ENCODE assay signal across 9 cellular contexts in genomic region chr17:74325743-74326379, GRCh38. TPM values are rescaled to one million over a fixed set of nuclear protein-coding genes. Genes with fewer than 3 reads are reported as not detected.
A peak's percentile ranks its signal among the peaks of the same experiment; 100 is the strongest.
DNase-seq lines count a peak whose midpoint lies in the region; TF ChIP-seq lines count a peak whose summit lies in the region.
"Had no signal": no experiment of that assay in that cellular context is flagged by ENCODE, and none has a peak within 500 bp of the region (broad histone marks: within the 10 kb centered on the region; RNA-seq: fewer than 3 reads in every experiment).

Gene KIF19 (plus strand): TSS chr17:74326226. CDS start chr17:74326350, 124 bp downstream.

- no peak for TF ChIP-seq RAD21 in Ishikawa (IDR thresholded peaks at IDR 0.05; ENCODE audit: low read depth)

- intact Hi-C loops in tibial artery (cut with DNase I; ENCODE audit: low total_unique reads) (no loop called here), posterior vena cava (cut with DNase I) (no loop called here)

- no peaks in the 10 kb centered on the region for H3K36me3 ChIP-seq in tibial artery

- H3K4me3 Mint-ChIP-seq in glutamatergic neuron (ENCODE audit: unreplicated experiment) = peak within 1 kb of the TSS; percentile 93

- H3K9me3 Mint-ChIP-seq in glutamatergic neuron (ENCODE audit: unreplicated experiment) = peaks cover 22% of the 10 kb centered on the region

- peaks cover 0 to 19% (median 16%) of the 10 kb centered on the region in 4 donors for H3K4me1 ChIP-seq in tibial artery

- TF ChIP-seq EP300 in Ishikawa (IDR thresholded peaks at IDR 0.05; ENCODE audit: borderline replicate concordance) = no peak

- TF ChIP-seq CTCF in GM10248 (IDR thresholded peaks at IDR 0.05; ENCODE audit: control extremely low read depth, extremely low read depth, low read depth, missing control alignments) (no peak), glutamatergic neuron (IDR thresholded peaks at IDR 0.05; ENCODE audit: partially characterized antibody, unreplicated experiment) (no peak), tibial artery (IDR thresholded peaks at IDR 0.05) (no peak)

- peaks cover 0 to 53% of the 10 kb centered on the region in 2 donors for H3K27me3 ChIP-seq in tibial artery

- H3K27me3 Mint-ChIP-seq in glutamatergic neuron (ENCODE audit: unreplicated experiment) = peaks cover 7% of the 10 kb centered on the region

- H3K36me3 Mint-ChIP-seq in glutamatergic neuron (ENCODE audit: unreplicated experiment) = peaks cover 5% of the 10 kb centered on the region

- H3K27ac Mint-ChIP-seq in glutamatergic neuron (ENCODE audit: unreplicated experiment) = peak within 1 kb of the TSS; percentile 80

- H3K4me1 Mint-ChIP-seq in glutamatergic neuron (ENCODE audit: low read depth, unreplicated experiment) = peaks cover 30% of the 10 kb centered on the region

- no peak within 1 kb of the TSS for H3K27ac ChIP-seq in tibial artery

- CTCF ChIA-PET in GM10248 (lab: Yijun Ruan, JAX) = no interaction called here

- DNase-seq in GM10248 (ENCODE audit: extremely low spot score) = peak; percentile 88
- peak; percentile 30 for DNase-seq in activated T-cell treated with anti-CD3 and anti-CD28 coated beads for 4 hours
- peak; percentile 76 for DNase-seq in glutamatergic neuron
- peak; percentile 16 for DNase-seq in pons (ENCODE audit: low spot score)
- no peak for DNase-seq in tibial artery
- DNase-seq in posterior vena cava (ENCODE audit: low spot score) = no peak
- DNase-seq in NCI-H1105 (lab: John Stamatoyannopoulos, UW) = no peak

- H3K9me3 ChIP-seq in tibial artery = no peaks in the 10 kb centered on the region

- POLR2A ChIA-PET in GM10248 (lab: Yijun Ruan, JAX) = no interaction called here

- H3K4me3 ChIP-seq in tibial artery = peak within 1 kb of the TSS; percentile 33 to 38

TF ChIP-seq in Ishikawa, 13 proteins besides CTCF, POLR2A, EP300 and RAD21:
- no peak for TF ChIP-seq EGR1 (IDR thresholded peaks at IDR 0.05)
- no peak for TF ChIP-seq FOXM1 (IDR thresholded peaks at IDR 0.05; ENCODE audit: borderline replicate concordance, low read depth)
- TF ChIP-seq CREB1 (IDR thresholded peaks at IDR 0.05; ENCODE audit: low read depth) = no peak
- no peak for TF ChIP-seq REST (IDR thresholded peaks at IDR 0.05; ENCODE audit: low read depth)
- no peak for TF ChIP-seq NFIC (IDR thresholded peaks at IDR 0.05)
- TF ChIP-seq CEBPB (IDR thresholded peaks at IDR 0.05) = no peak
- no peak for TF ChIP-seq TAF1 (IDR thresholded peaks at IDR 0.05; ENCODE audit: low read depth)
- 0 out of 2 replicates have a peak, but pooled peaks have one; percentile 40 for TF ChIP-seq ZBTB7A (IDR thresholded peaks at IDR 0.05; ENCODE audit: low read depth)

RNA-seq across cellular contexts. Expression of gene KIF19, which starts in this region (rescaled TPM):
- total RNA-seq in glutamatergic neuron (ENCODE audit: unreplicated experiment) (80.8 TPM), posterior vena cava (1 to 10 TPM; 1.4 to 2.3 TPM)
- total RNA-seq: kidney epithelial cell had no signal

Comparison
In these comparisons a context has a peak if more than half of its experiments do, and no peak if none do; other contexts are left out.
1. RNA of gene KIF19 (total RNA-seq): 80.8 TPM in glutamatergic neuron (single experiment); 1.4 to 2.3 TPM in posterior vena cava; every median in the first group is over 10 times any median in the second.
2. DNase-seq: peak in GM10248 (single experiment), activated T-cell treated with anti-CD3 and anti-CD28 coated beads for 4 hours (single experiment), glutamatergic neuron (single experiment) and pons (single experiment); none in tibial artery (0 of 2), posterior vena cava (single experiment) and NCI-H1105 (single experiment).